Comparison of ENCODE assay signal across 8 cellular contexts in genomic region chr1:21913763-21914162, GRCh38. TPM values are rescaled to one million over a fixed set of nuclear protein-coding genes. Genes with fewer than 3 reads are reported as not detected.
DNase-seq lines count a peak whose midpoint lies in the region; ATAC-seq and TF ChIP-seq lines count a peak whose summit lies in the region.

No MANE protein-coding gene starts in this region.

- no peak overlapping the region for H3K4me3 Mint-ChIP-seq in activated CD8-positive, alpha-beta memory T cell treated with anti-CD3 and anti-CD28 coated beads, Interleukin-2, amount 10 ng/mL, durations not matched to agents 7 days and 5 days
- H3K4me3 Mint-ChIP-seq in activated naive CD8-positive, alpha-beta T cell treated with anti-CD3 and anti-CD28 coated beads, Interleukin-2, amount 50 U/mL, for 24 hours: no peak overlapping the region

- H3K36me3 ChIP-seq in subcutaneous abdominal adipose tissue (ENCODE audit: control insufficient read depth in 5 of 5, insufficient read depth in 5 of 5, low read length in 5 of 5): peaks cover 0 to 17% (median 15%) of the 10 kb centered on the region in 5 donors

- no peaks in the 10 kb centered on the region for H3K9me3 ChIP-seq in subcutaneous abdominal adipose tissue (ENCODE audit: control insufficient read depth in 5 of 5, low read length in 5 of 5)

- no peak for TF ChIP-seq CTCF in dorsolateral prefrontal cortex (IDR thresholded peaks at IDR 0.05 in 54 of 56, conservative IDR thresholded peaks at IDR 0.05 in 2 of 56; ENCODE audit: low read depth in 1 of 56, partially characterized antibody in 56 of 56)

- no peaks in the 10 kb centered on the region for H3K27me3 Mint-ChIP-seq in activated CD8-positive, alpha-beta memory T cell treated with anti-CD3 and anti-CD28 coated beads, Interleukin-2, amount 10 ng/mL, durations not matched to agents 7 days and 5 days
- no peaks in the 10 kb centered on the region for H3K27me3 Mint-ChIP-seq in activated naive CD8-positive, alpha-beta T cell treated with anti-CD3 and anti-CD28 coated beads, Interleukin-2, amount 50 U/mL, for 24 hours

- H3K27me3 ChIP-seq in subcutaneous abdominal adipose tissue (ENCODE audit: control insufficient read depth in 5 of 5, insufficient read depth in 4 of 5, low read length in 5 of 5) (peaks cover 0 to 3% (median 0%) of the 10 kb centered on the region in 5 donors), dorsolateral prefrontal cortex (no peaks in the 10 kb centered on the region)

- H3K4me3 ChIP-seq in subcutaneous abdominal adipose tissue (ENCODE audit: low read depth in 1 of 5, low read length in 5 of 5) (no peak overlapping the region), dorsolateral prefrontal cortex (no peak overlapping the region)

- peaks cover 44 to 89% (median 79%) of the 10 kb centered on the region in 5 donors for H3K4me1 ChIP-seq in subcutaneous abdominal adipose tissue (ENCODE audit: control insufficient read depth in 5 of 5, insufficient read depth in 5 of 5, low read length in 5 of 5)

- intact Hi-C loops in dorsolateral prefrontal cortex (cut with DNase I) (no loop called here), sciatic nerve (cut with DNase I) (no loop called here)

- H3K4me1 Mint-ChIP-seq in activated CD8-positive, alpha-beta memory T cell treated with anti-CD3 and anti-CD28 coated beads, Interleukin-2, amount 10 ng/mL, durations not matched to agents 7 days and 5 days: peaks cover 9% of the 10 kb centered on the region
- peaks cover 30% of the 10 kb centered on the region for H3K4me1 Mint-ChIP-seq in activated naive CD8-positive, alpha-beta T cell treated with anti-CD3 and anti-CD28 coated beads, Interleukin-2, amount 50 U/mL, for 24 hours

- H3K27ac Mint-ChIP-seq in activated CD8-positive, alpha-beta memory T cell treated with anti-CD3 and anti-CD28 coated beads, Interleukin-2, amount 10 ng/mL, durations not matched to agents 7 days and 5 days: no peak overlapping the region
- H3K27ac Mint-ChIP-seq in activated naive CD8-positive, alpha-beta T cell treated with anti-CD3 and anti-CD28 coated beads, Interleukin-2, amount 50 U/mL, for 24 hours: no peak overlapping the region

- H3K9me3 Mint-ChIP-seq in activated CD8-positive, alpha-beta memory T cell treated with anti-CD3 and anti-CD28 coated beads, Interleukin-2, amount 10 ng/mL, durations not matched to agents 7 days and 5 days (ENCODE audit: low read depth): no peaks in the 10 kb centered on the region
- no peaks in the 10 kb centered on the region for H3K9me3 Mint-ChIP-seq in activated naive CD8-positive, alpha-beta T cell treated with anti-CD3 and anti-CD28 coated beads, Interleukin-2, amount 50 U/mL, for 24 hours

- H3K36me3 Mint-ChIP-seq in activated CD8-positive, alpha-beta memory T cell treated with anti-CD3 and anti-CD28 coated beads, Interleukin-2, amount 10 ng/mL, durations not matched to agents 7 days and 5 days: no peaks in the 10 kb centered on the region
- no peaks in the 10 kb centered on the region for H3K36me3 Mint-ChIP-seq in activated naive CD8-positive, alpha-beta T cell treated with anti-CD3 and anti-CD28 coated beads, Interleukin-2, amount 50 U/mL, for 24 hours (ENCODE audit: low read depth)

- ATAC-seq in activated CD8-positive, alpha-beta memory T cell treated with anti-CD3 and anti-CD28 coated beads, Interleukin-2, amount 10 ng/mL, durations not matched to agents 7 days and 5 days: peak; percentile 50
- ATAC-seq in activated naive CD8-positive, alpha-beta T cell treated with anti-CD3 and anti-CD28 coated beads, Interleukin-2, amount 50 U/mL, for 24 hours: peak; percentile 50
- ATAC-seq in sciatic nerve: no peak

- no peak for DNase-seq in activated CD8-positive, alpha-beta memory T cell treated with anti-CD3 and anti-CD28 coated beads, Interleukin-2, amount 10 ng/mL, durations not matched to agents 7 days and 5 days
- DNase-seq in activated CD8-positive, alpha-beta memory T cell treated with anti-CD3 and anti-CD28 coated beads, Interleukin-2, amount 50 U/mL, for 4 hours: no peak
- peak; percentile 21 for DNase-seq in activated naive CD8-positive, alpha-beta T cell treated with anti-CD3 and anti-CD28 coated beads, Interleukin-2, amount 50 U/mL, for 24 hours
- DNase-seq in lung microvascular endothelial cell (ENCODE audit: low read depth in 2 of 2) (peak; percentile 57 to 79), dorsolateral prefrontal cortex (no peak), sciatic nerve (ENCODE audit: low spot score) (no peak)
- no peak for DNase-seq in stimulated activated naive CD4-positive, alpha-beta T cell treated with Interleukin-2 at 50 U/mL for 16 hours (lab: John Stamatoyannopoulos, UW)

- peak overlapping the region; percentile 98 for H3K27ac ChIP-seq in subcutaneous abdominal adipose tissue (ENCODE audit: low read depth, low read length)
- H3K27ac ChIP-seq in dorsolateral prefrontal cortex: peak overlapping the region in 7 of 59 donors; percentile 13 to 47 (median 27)

- CTCF ChIA-PET in activated CD8-positive, alpha-beta memory T cell treated with anti-CD3 and anti-CD28 coated beads, Interleukin-2, amount 10 ng/mL, durations not matched to agents 7 days and 5 days (lab: Charles Lee): no interaction called here

- H3K9ac ChIP-seq in subcutaneous abdominal adipose tissue (ENCODE audit: low read length in 5 of 5): peak overlapping the region; percentile 60 to 84 (median 69)

RNA-seq across cellular contexts. Expression of gene HSPG2, which starts 23.3 kb away (rescaled TPM):
- 1 to 10 TPM; 1.0 to 2.5 TPM for total RNA-seq in activated CD8-positive, alpha-beta memory T cell treated with anti-CD3 and anti-CD28 coated beads, Interleukin-2, amount 10 ng/mL, durations not matched to agents 7 days and 5 days
- total RNA-seq in lung microvascular endothelial cell: 250 and 367 TPM in 2 replicates
- 10 to 100 TPM in 106 of 120 experiments, 1 to 10 TPM in 14; 5.1 to 53.9 (median 15.4) TPM for total RNA-seq in dorsolateral prefrontal cortex
- total RNA-seq in sciatic nerve: 887 TPM

Comparison
In these comparisons a context has a peak if more than half of its experiments do, and no peak if none do; other contexts are left out.
1. DNase-seq: peak in activated naive CD8-positive, alpha-beta T cell treated with anti-CD3 and anti-CD28 coated beads, Interleukin-2, amount 50 U/mL, for 24 hours (single experiment) and lung microvascular endothelial cell (2 of 2); none in activated CD8-positive, alpha-beta memory T cell treated with anti-CD3 and anti-CD28 coated beads, Interleukin-2, amount 10 ng/mL, durations not matched to agents 7 days and 5 days (single experiment), activated CD8-positive, alpha-beta memory T cell treated with anti-CD3 and anti-CD28 coated beads, Interleukin-2, amount 50 U/mL, for 4 hours (single experiment), dorsolateral prefrontal cortex (0 of 10), sciatic nerve (single experiment) and stimulated activated naive CD4-positive, alpha-beta T cell treated with Interleukin-2 at 50 U/mL for 16 hours (single experiment).